Comparison of ENCODE assay signal across 8 cellular contexts in genomic region chr16:85898521-85899442, GRCh38. TPM values are rescaled to one million over a fixed set of nuclear protein-coding genes. Genes with fewer than 3 reads are reported as not detected.
DNase-seq lines count a peak whose midpoint lies in the region; ATAC-seq and TF ChIP-seq lines count a peak whose summit lies in the region.

Gene IRF8, plus strand, starts transcription at chr16:85899162. Its CDS starts 3,854 bp downstream, at chr16:85903016.

- peaks cover 51% of the 10 kb centered on the region for H3K4me1 ChIP-seq in OCI-LY7 (ENCODE audit: insufficient read depth, low read length, poor library complexity, severe bottlenecking)
- peaks cover 5% of the 10 kb centered on the region for H3K4me1 ChIP-seq in hepatocyte (ENCODE audit: insufficient read depth)
- H3K4me1 ChIP-seq in sigmoid colon, result peaks cover 0 to 15% (median 13%) of the 10 kb centered on the region in 4 donors

- no peak for TF ChIP-seq CTCF in OCI-LY7 (conservative IDR thresholded peaks at IDR 0.05; ENCODE audit: low read length)
- TF ChIP-seq CTCF in hepatocyte (IDR thresholded peaks at IDR 0.05; ENCODE audit: poor library complexity), result no peak
- TF ChIP-seq CTCF in sigmoid colon (IDR thresholded peaks at IDR 0.05), result no peak

- no peak for TF ChIP-seq EP300 in sigmoid colon (IDR thresholded peaks at IDR 0.05)

- peaks cover 50 to 52% of the 10 kb centered on the region in 2 donors for H3K36me3 Mint-ChIP-seq in activated naive CD4-positive, alpha-beta T cell treated with anti-CD3 and anti-CD28 coated beads, Interleukin-2, amount 50 U/mL, for 72 hours

- H3K27ac Mint-ChIP-seq in activated naive CD4-positive, alpha-beta T cell treated with anti-CD3 and anti-CD28 coated beads, Interleukin-2, amount 50 U/mL, for 72 hours, result peak within 1 kb of the TSS; percentile 92 to 98

- CTCF ChIA-PET in OCI-LY7 (lab: Charles Lee; ENCODE audit: unreplicated experiment), result interaction anchor here (0.5 to 1.5 kb wide), 3 partner anchors 10 to 164 kb away, joined by 3 to 5 read pairs (median 3); no protein-coding TSS in a partner anchor

- H4K20me1 ChIP-seq in OCI-LY7 (ENCODE audit: insufficient read depth, low read length) (peaks cover 5% of the 10 kb centered on the region; the same call in 1 of the 2 replicates), hepatocyte (ENCODE audit: insufficient read depth, poor library complexity, severe bottlenecking) (no peaks in the 10 kb centered on the region)

- 3% methylated on average over 98 of the region's 102 CpGs for WGBS in hepatocyte (ENCODE audit: low lambda C conversion rate, missing lambda C conversion rate)
- WGBS in sigmoid colon, 2 donors, result 0 to 1% methylated on average over 102 of the region's 102 CpGs

- peaks cover 61% of the 10 kb centered on the region for H3K79me2 ChIP-seq in OCI-LY7 (ENCODE audit: insufficient read depth, low read depth, low read length)
- peaks cover 21% of the 10 kb centered on the region for H3K79me2 ChIP-seq in hepatocyte

- intact Hi-C loops in OCI-LY7 (cut with micrococcal nuclease; ENCODE audit: unreplicated experiment) (loop anchor here (1.0 to 10.0 kb wide), 2 partner anchors 10 to 116 kb away; no protein-coding TSS in a partner anchor), sigmoid colon (cut with DNase I) (no loop called here)

- H3K36me3 ChIP-seq in OCI-LY7 (ENCODE audit: insufficient read depth, low read length) (peaks cover 46% of the 10 kb centered on the region), hepatocyte (replicated peaks; ENCODE audit: insufficient read depth, low read depth) (no peaks in the 10 kb centered on the region), sigmoid colon (no peaks in the 10 kb centered on the region)

- DNase-seq in DMS79 treated with DMSO at 0.1 percent for 48 hours (lab: John Stamatoyannopoulos, UW), result peak; percentile 49
- peak; percentile 92 for DNase-seq in OCI-LY7 (ENCODE audit: low spot score)
- peak; percentile 85 to 94 for DNase-seq in activated naive CD4-positive, alpha-beta T cell treated with anti-CD3 and anti-CD28 coated beads, Interleukin-2, amount 50 U/mL, for 72 hours (ENCODE audit: low spot score in 2 of 2)
- DNase-seq in hepatocyte (ENCODE audit: low spot score), result peak; percentile 86
- DNase-seq in sigmoid colon, result peak; percentile 87
- DNase-seq in SW 1271 (lab: John Stamatoyannopoulos, UW), result no peak
- no peak for DNase-seq in GDM1 (lab: John Stamatoyannopoulos, UW)

- TF ChIP-seq POLR2A in sigmoid colon (IDR thresholded peaks at IDR 0.05), result peak in 1 of 2 donors; percentile 27

- peak; percentile 38 for ATAC-seq in GM21786 (IDR thresholded peaks at IDR 0.05; ENCODE audit: unreplicated experiment)
- peak; percentile 78 to 86 for ATAC-seq in activated naive CD4-positive, alpha-beta T cell treated with anti-CD3 and anti-CD28 coated beads, Interleukin-2, amount 50 U/mL, for 72 hours

- no TSS peak for BruUV-seq in OCI-LY7 (replicated peaks; lab: Mats Ljungman, UMichigan)

- H2AFZ ChIP-seq in OCI-LY7 (ENCODE audit: low read length) (peak within 1 kb of the TSS; percentile 44), hepatocyte (peak within 1 kb of the TSS; percentile 97)

- H3K9me2 ChIP-seq in OCI-LY7 (ENCODE audit: insufficient read depth, low read length) (no peaks in the 10 kb centered on the region), hepatocyte (replicated peaks; ENCODE audit: insufficient read depth) (no peaks in the 10 kb centered on the region)

- H3K27me3 ChIP-seq in hepatocyte (peaks cover 24% of the 10 kb centered on the region), sigmoid colon (peaks cover 3 to 64% (median 13%) of the 10 kb centered on the region in 3 donors)

- POLR2A ChIA-PET in OCI-LY7 (lab: Charles Lee), result interaction anchor here (0.6 to 3.7 kb wide), 10 partner anchors 10 to 93 kb away, joined by 3 to 27 read pairs (median 4); no protein-coding TSS in a partner anchor

- peak within 1 kb of the TSS; percentile 85 for H3K4me2 ChIP-seq in OCI-LY7 (ENCODE audit: low read length)
- peak within 1 kb of the TSS; percentile 98 for H3K4me2 ChIP-seq in hepatocyte

- H3K9me3 ChIP-seq in OCI-LY7 (ENCODE audit: low read length) (no peaks in the 10 kb centered on the region), hepatocyte (ENCODE audit: low read depth) (no peaks in the 10 kb centered on the region), sigmoid colon (no peaks in the 10 kb centered on the region)

- H3K27ac ChIP-seq in OCI-LY7 (ENCODE audit: low read depth, low read length, poor library complexity, severe bottlenecking) (peak within 1 kb of the TSS; percentile 99), hepatocyte (no peak within 1 kb of the TSS), sigmoid colon (peak within 1 kb of the TSS; percentile 39 to 69 (median 52))

- H3K4me3 ChIP-seq in OCI-LY7 (ENCODE audit: low read depth, low read length, poor library complexity, severe bottlenecking) (peak within 1 kb of the TSS; percentile 96), hepatocyte (peak within 1 kb of the TSS; percentile 80), sigmoid colon (peak within 1 kb of the TSS; percentile 41 to 64 (median 53))

- H3K9me3 Mint-ChIP-seq in activated naive CD4-positive, alpha-beta T cell treated with anti-CD3 and anti-CD28 coated beads, Interleukin-2, amount 50 U/mL, for 72 hours, result no peaks in the 10 kb centered on the region

RNA-seq across cellular contexts. Expression of gene IRF8, which starts in this region (rescaled TPM):
- 181 and 188 TPM in 2 replicates for total RNA-seq in OCI-LY7 (2014; rRNA removed; shearing (Covaris generic))
- total RNA-seq in OCI-LY7 (2022) (210 and 224 TPM in 2 replicates), hepatocyte (7.2 and 8.4 TPM in 2 replicates), sigmoid colon (10 to 100 TPM in 1 of 4 donors, 1 to 10 TPM in 3; 3.5 to 10.8 (median 8.5) TPM)
- total RNA-seq in activated naive CD4-positive, alpha-beta T cell treated with anti-CD3 and anti-CD28 coated beads, Interleukin-2, amount 50 U/mL, for 72 hours, result 100 to 1,000 TPM; 150 to 184 TPM
- polyA plus RNA-seq in hepatocyte (4.7 and 6.9 TPM in 2 replicates), sigmoid colon (10 to 100 TPM; 18.5 to 74.0 (median 19.2) TPM)

Comparison
In these comparisons a context has a peak if more than half of its experiments do, and no peak if none do; other contexts are left out.
1. RNA of gene IRF8 (total RNA-seq): 181 to 224 TPM in OCI-LY7 and 150 to 184 TPM in activated naive CD4-positive, alpha-beta T cell treated with anti-CD3 and anti-CD28 coated beads, Interleukin-2, amount 50 U/mL, for 72 hours; 3.5 to 10.8 TPM in sigmoid colon and 7.2 to 8.4 TPM in hepatocyte; every median in the first group is over 10 times any median in the second.
2. DNase-seq: peak in DMS79 treated with DMSO at 0.1 percent for 48 hours (single experiment), OCI-LY7 (single experiment), activated naive CD4-positive, alpha-beta T cell treated with anti-CD3 and anti-CD28 coated beads, Interleukin-2, amount 50 U/mL, for 72 hours (2 of 2), hepatocyte (single experiment) and sigmoid colon (single experiment); none in SW 1271 (0 of 2) and GDM1 (single experiment).
3. Peak in every context shown above with its lines, with median percentiles within 50 percentile points of each other: H3K4me3 ChIP-seq.